In genomic region chr14:85817430-85817829, GRCh38 we compare ENCODE assay signal across 21 cellular contexts.
A peak's percentile ranks its signal among the peaks of the same experiment; 100 is the strongest.
DNase-seq lines count a peak whose midpoint lies in the region; TF ChIP-seq lines count a peak whose summit lies in the region.
"Had no signal": no experiment of that assay in that cellular context is flagged by ENCODE, and none has a peak within 500 bp of the region (broad histone marks: within the 10 kb centered on the region; RNA-seq: fewer than 3 reads in every experiment).

No MANE protein-coding gene starts in this region.

- no peak overlapping the region for H3K4me3 ChIP-seq in mammary epithelial cell (replicated peaks in 1 of 3; ENCODE audit: insufficient read depth in 1 of 3, low read depth in 2 of 3, low read length in 3 of 3)
- H3K4me3 ChIP-seq: A549; BLaER1 treated with 17β-estradiol and CSF1 and Interleukin-3, amounts not matched to agents 10 nM and 100 nM; GM12878; GM23338 had no signal

- no peaks in the 10 kb centered on the region for H3K9me3 ChIP-seq in mammary epithelial cell (replicated peaks; ENCODE audit: insufficient read depth, low read length)
- H3K9me3 ChIP-seq: A549; BE2C; BLaER1 treated with 17β-estradiol and CSF1 and Interleukin-3, amounts not matched to agents 10 nM and 100 nM had no signal

- TF ChIP-seq CTCF in mammary epithelial cell (conservative IDR thresholded peaks at IDR 0.05 in 1 of 2, IDR thresholded peaks at IDR 0.05 in 1 of 2; ENCODE audit: extremely low read depth in 1 of 2, insufficient read depth in 1 of 2, low read depth in 1 of 2, low read length in 2 of 2), result no peak

- dilution Hi-C loops in mammary epithelial cell (cut with HindIII; ENCODE audit: low sequenced_read_pairs), result no loop called here

- H3K79me2 ChIP-seq in mammary epithelial cell (ENCODE audit: insufficient read depth, low read length), result no peaks in the 10 kb centered on the region

- in situ Hi-C loops in mammary epithelial cell (cut with MboI; ENCODE audit: low sequenced_read_pairs in 2 of 2), result no loop called here

- H3K4me2 ChIP-seq in mammary epithelial cell (ENCODE audit: insufficient read depth, low read depth, low read length), result no peak overlapping the region
- H3K4me2 ChIP-seq: A549; BLaER1 treated with 17β-estradiol and CSF1 and Interleukin-3, amounts not matched to agents 10 nM and 100 nM; GM23338 had no signal

- H3K27ac ChIP-seq in mammary epithelial cell (ENCODE audit: insufficient read depth, low read depth, low read length), result no peak overlapping the region
- H3K27ac ChIP-seq: A549; BLaER1 treated with 17β-estradiol and CSF1 and Interleukin-3, amounts not matched to agents 10 nM and 100 nM had no signal

- no peaks in the 10 kb centered on the region for H3K4me1 ChIP-seq in mammary epithelial cell (ENCODE audit: insufficient read depth, low read length)
- H3K4me1 ChIP-seq: A549, BE2C had no signal

- no peaks in the 10 kb centered on the region for H3K36me3 ChIP-seq in mammary epithelial cell (ENCODE audit: insufficient read depth, low read length)
- H3K36me3 ChIP-seq: BE2C; BLaER1 treated with 17β-estradiol and CSF1 and Interleukin-3, amounts not matched to agents 10 nM and 100 nM had no signal

- CTCF ChIA-PET in mammary epithelial cell (lab: Charles Lee; ENCODE audit: low non-redundant PET), result no interaction called here

- BruUV-seq in mammary epithelial cell (replicated peaks; lab: Mats Ljungman, UMichigan), result no TSS peak

- no peaks in the 10 kb centered on the region for H4K20me1 ChIP-seq in mammary epithelial cell (ENCODE audit: insufficient read depth, low read length)
- H4K20me1 ChIP-seq: BLaER1 treated with 17β-estradiol and CSF1 and Interleukin-3, amounts not matched to agents 10 nM and 100 nM had no signal

- no peak overlapping the region for H3K9ac ChIP-seq in mammary epithelial cell (ENCODE audit: insufficient read depth, low read length)
- H3K9ac ChIP-seq: BLaER1 treated with 17β-estradiol and CSF1 and Interleukin-3, amounts not matched to agents 10 nM and 100 nM had no signal

- DNase-seq in NCI-H2107 treated with DMSO at 0.1 percent for 48 hours (lab: John Stamatoyannopoulos, UW; ENCODE audit: unreplicated experiment) (peak; percentile 48), NCI-H2107 (lab: John Stamatoyannopoulos, UW) (no peak), left kidney (ENCODE audit: low read depth, low spot score) (peak; percentile 18), smooth muscle cell of the brain vasculature (ENCODE audit: low read depth, low spot score) (peak; percentile 7), germinal center (ENCODE audit: low spot score) (no peak), mammary epithelial cell (no peak)
- DNase-seq: 8988T; ACHN; AML-193; BE2C; Calu3; CD4-positive, alpha-beta T cell; CD8-positive, alpha-beta memory T cell; DMS79; EL; GDM1; H9 had no signal

- H2AFZ ChIP-seq in mammary epithelial cell (ENCODE audit: low read depth, low read length), result no peak overlapping the region
- H2AFZ ChIP-seq: GM23338 had no signal

- H3K27me3 ChIP-seq in mammary epithelial cell (ENCODE audit: insufficient read depth, low read length), result no peaks in the 10 kb centered on the region
- H3K27me3 ChIP-seq: BE2C; BLaER1 treated with 17β-estradiol and CSF1 and Interleukin-3, amounts not matched to agents 10 nM and 100 nM had no signal

- WGBS in mammary epithelial cell (ENCODE audit: low coverage, missing lambda C conversion rate), result 100% methylated on average over 1 of the region's 1 CpG

- intact Hi-C loops in mammary epithelial cell (cut with micrococcal nuclease), result no loop called here

Comparison
In these comparisons a context has a peak if more than half of its experiments do, and no peak if none do; other contexts are left out.
1. DNase-seq: peak in NCI-H2107 treated with DMSO at 0.1 percent for 48 hours (single experiment), left kidney (single experiment) and smooth muscle cell of the brain vasculature (single experiment); none in NCI-H2107 (single experiment), germinal center (single experiment) and mammary epithelial cell (single experiment).